In the genomic region with DNA sequence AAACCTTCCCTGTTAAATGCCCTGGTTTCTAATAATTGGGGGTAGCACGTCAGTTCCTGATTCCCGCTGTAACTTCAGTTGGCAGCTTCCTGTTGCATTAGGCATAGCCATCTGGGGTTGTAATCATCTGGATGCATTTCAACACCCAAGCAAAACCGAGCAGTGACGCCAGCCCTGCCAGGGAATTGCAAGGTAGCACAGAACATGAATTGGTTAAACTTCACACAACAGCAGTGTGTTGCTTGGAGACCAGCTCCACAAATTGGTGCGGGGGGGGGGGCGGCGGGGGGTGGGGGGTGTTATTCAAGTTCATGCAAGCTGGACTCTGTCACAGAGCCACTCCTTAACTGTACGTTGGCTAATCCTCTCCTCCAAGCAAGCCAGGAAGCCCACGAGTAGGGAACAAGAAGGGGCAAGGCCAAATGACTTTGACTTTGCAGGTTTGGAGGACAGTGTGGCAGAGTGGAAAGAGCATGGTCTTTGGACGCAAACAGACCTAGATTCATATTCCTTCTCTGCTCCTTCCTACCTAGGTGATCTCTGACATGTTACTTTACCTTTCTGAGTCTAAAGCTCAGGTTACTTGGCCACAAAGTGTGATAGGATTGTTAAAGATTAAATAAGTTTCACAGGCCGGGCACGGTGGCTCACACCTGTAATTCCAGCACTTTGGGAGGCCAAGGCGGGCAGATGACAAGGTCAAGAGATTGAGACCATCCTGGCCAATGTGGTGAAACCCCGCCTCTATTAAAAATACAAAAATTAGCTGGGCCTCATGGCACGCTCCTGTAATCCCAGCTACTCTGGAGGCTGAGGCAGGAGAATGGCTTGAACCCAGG, we compare ENCODE assay signal across 9 cellular contexts. TPM values are rescaled to one million over a fixed set of nuclear protein-coding genes. Genes with fewer than 3 reads are reported as not detected.
DNase-seq lines count a peak whose midpoint lies in the region; ATAC-seq and TF ChIP-seq lines count a peak whose summit lies in the region.
"Had no signal": no experiment of that assay in that cellular context is flagged by ENCODE, and none has a peak within 500 bp of the region (broad histone marks: within the 10 kb centered on the region; RNA-seq: fewer than 3 reads in every experiment).

No MANE protein-coding gene starts in this region.

- H3K36me3 Mint-ChIP-seq in T-helper 17 cell (ENCODE audit: low read depth): peaks cover 4% of the 10 kb centered on the region

- H3K9me3 ChIP-seq in T-helper 17 cell (ENCODE audit: control insufficient read depth, low read length, poor library complexity, severe bottlenecking): no peaks in the 10 kb centered on the region

- DNase-seq in AG10803 (ENCODE audit: low read depth) (peak; percentile 94), T-helper 17 cell (no peak), fibroblast of pulmonary artery (ENCODE audit: low read depth) (peak; percentile 95), non-pigmented ciliary epithelial cell (ENCODE audit: low read depth) (peak; percentile 65)
- peak; percentile 19 for DNase-seq in Jurkat, Clone E6-1 (ENCODE audit: low read depth, low spot score)
- DNase-seq in stimulated activated CD4-positive, alpha-beta T cell treated with anti-CD3 and anti-CD28 coated beads, Interleukin-4, amount 100 ng/mL, for 24 hours: no peak
- DNase-seq in stimulated activated CD4-positive, alpha-beta T cell treated with anti-CD3 and anti-CD28 coated beads, Interleukin-2, amount 100 ng/mL, for 48 hours: no peak

- H3K4me3 Mint-ChIP-seq in T-helper 17 cell: no peak overlapping the region

- H3K4me1 Mint-ChIP-seq in T-helper 17 cell: peaks cover 31% of the 10 kb centered on the region

- ATAC-seq in T-helper 17 cell (no peak), HG02870 (IDR thresholded peaks at IDR 0.05; ENCODE audit: unreplicated experiment) (no peak)

- TF ChIP-seq CTCF in AG10803 (conservative IDR thresholded peaks at IDR 0.05; ENCODE audit: low read length) (no peak), fibroblast of pulmonary artery (IDR thresholded peaks at IDR 0.05; ENCODE audit: low read length, missing control alignments) (no peak)

- no peaks in the 10 kb centered on the region for H3K27me3 Mint-ChIP-seq in T-helper 17 cell

- H3K27ac Mint-ChIP-seq in T-helper 17 cell: peak overlapping the region; percentile 87

- no peak overlapping the region for H3K4me3 ChIP-seq in AG10803 (ENCODE audit: low read length)
- no peak overlapping the region for H3K4me3 ChIP-seq in Jurkat, Clone E6-1 (ENCODE audit: low read length)
- H3K4me3 ChIP-seq in fibroblast of pulmonary artery (replicated peaks; ENCODE audit: low read depth, low read length): no peak overlapping the region

RNA-seq across cellular contexts. Expression of a gene that starts 4.7 kb away (rescaled TPM):
- 20.9 TPM for polyA plus RNA-seq in Jurkat, Clone E6-1 (2012; ENCODE audit: insufficient read depth, insufficient read length)
- total RNA-seq in T-helper 17 cell: 10 to 100 TPM; 21.7 to 23.9 TPM
- total RNA-seq: temporal lobe had no signal

RNA-seq across cellular contexts. Expression of a gene that starts 25.7 kb away (rescaled TPM):
- 1.4 TPM for polyA plus RNA-seq in Jurkat, Clone E6-1 (2012; ENCODE audit: insufficient read depth, insufficient read length)
- total RNA-seq in T-helper 17 cell: 10 to 100 TPM; 32.0 to 32.6 TPM

RNA-seq across cellular contexts. Expression of a gene that starts 25.7 kb away (rescaled TPM):
- polyA plus RNA-seq in Jurkat, Clone E6-1 (2012; ENCODE audit: insufficient read depth, insufficient read length): 70.1 TPM
- total RNA-seq in T-helper 17 cell: 10 to 100 TPM; 71.8 to 80.5 TPM

Comparison
In these comparisons a context has a peak if more than half of its experiments do, and no peak if none do; other contexts are left out.
1. DNase-seq: peak in AG10803 (single experiment), Jurkat, Clone E6-1 (single experiment), fibroblast of pulmonary artery (single experiment) and non-pigmented ciliary epithelial cell (single experiment); none in T-helper 17 cell (0 of 3), stimulated activated CD4-positive, alpha-beta T cell treated with anti-CD3 and anti-CD28 coated beads, Interleukin-4, amount 100 ng/mL, for 24 hours (single experiment) and stimulated activated CD4-positive, alpha-beta T cell treated with anti-CD3 and anti-CD28 coated beads, Interleukin-2, amount 100 ng/mL, for 48 hours (0 of 2).